ENCODE assay signal across 8 cellular contexts in genomic region chr3:126083913-126084514, GRCh38. TPM values are rescaled to one million over a fixed set of nuclear protein-coding genes. Genes with fewer than 3 reads are reported as not detected.
A peak's percentile ranks its signal among the peaks of the same experiment; 100 is the strongest.
DNase-seq lines count a peak whose midpoint lies in the region; ATAC-seq and TF ChIP-seq lines count a peak whose summit lies in the region.

SLC41A3 (minus strand) TSS chr3:126084124; CDS start chr3:126068219, 15,905 bp downstream.

- 2% methylated on average over 23 of the region's 66 CpGs; no CpG with 5 or more reads in 1 of the 2 experiments for WGBS in IMR-90 (ENCODE audit: extremely low coverage in 2 of 2, insufficient read length in 1 of 2), 2 experiments
- 1% methylated on average over 47 to 66 of the region's 66 CpGs for WGBS in esophagus, 2 donors

- POLR2A ChIA-PET in IMR-90 (lab: Charles Lee; ENCODE audit: unreplicated experiment), result no interaction called here

- ATAC-seq in GM21528 (IDR thresholded peaks at IDR 0.05; ENCODE audit: low FRiP score, unreplicated experiment) (peak; percentile 95), IMR-90 (ENCODE audit: low read depth) (peak; percentile 99)

- H3K9me3 ChIP-seq in IMR-90 (ENCODE audit: control insufficient read depth, insufficient read depth, low read length) (no peaks in the 10 kb centered on the region), esophagus (ENCODE audit: control insufficient read depth in 2 of 2, insufficient read depth in 1 of 2, low read depth in 1 of 2, low read length in 1 of 2) (no peaks in the 10 kb centered on the region), muscle layer of colon (ENCODE audit: low read length) (no peaks in the 10 kb centered on the region)

- dilution Hi-C loops in IMR-90 (cut with HindIII; ENCODE audit: low sequenced_read_pairs, unreplicated experiment), result no loop called here

- H3K27me3 ChIP-seq in IMR-90 (ENCODE audit: control insufficient read depth, insufficient read depth, low read length) (no peaks in the 10 kb centered on the region), esophagus (ENCODE audit: control insufficient read depth in 1 of 2, insufficient read depth in 2 of 2, low read length in 2 of 2) (no peaks in the 10 kb centered on the region), muscle layer of colon (ENCODE audit: control insufficient read depth in 1 of 2, insufficient read depth in 2 of 2, low read length in 2 of 2) (no peaks in the 10 kb centered on the region)

- H4K20me1 ChIP-seq in IMR-90 (ENCODE audit: insufficient read depth, low read length), result no peaks in the 10 kb centered on the region

- no peak within 1 kb of the TSS for H2BK15ac ChIP-seq in IMR-90 (ENCODE audit: low read depth, low read length)

- intact Hi-C loops in IMR-90 (cut with micrococcal nuclease), result no loop called here

- no peak within 1 kb of the TSS for H3K56ac ChIP-seq in IMR-90 (ENCODE audit: extremely low read depth, insufficient read depth, low read length)

- no peak within 1 kb of the TSS for H3K23ac ChIP-seq in IMR-90 (ENCODE audit: low read depth, low read length)

- H4K8ac ChIP-seq in IMR-90 (ENCODE audit: low read depth in 2 of 2, low read length in 2 of 2), result peak within 1 kb of the TSS; percentile 68 to 76; a peak in 3 of 4 replicates

- no peak for TF ChIP-seq POLR2A in IMR-90 (IDR thresholded peaks at IDR 0.05; ENCODE audit: low read depth, low read length)

- TF ChIP-seq CTCF in IMR-90 (conservative IDR thresholded peaks at IDR 0.05; ENCODE audit: low read depth, low read length), result peak; percentile 58

- TF ChIP-seq RAD21 in IMR-90 (IDR thresholded peaks at IDR 0.05; ENCODE audit: low read length), result no peak

- H3K4me2 ChIP-seq in IMR-90 (ENCODE audit: low read depth, low read length), result peak within 1 kb of the TSS; percentile 97

- H3K27ac ChIP-seq in IMR-90 (ENCODE audit: insufficient read depth, low read length) (peak within 1 kb of the TSS; percentile 21; the same call in 1 of the 2 replicates), esophagus (ENCODE audit: low read depth in 2 of 2, low read length in 1 of 2) (peak within 1 kb of the TSS; percentile 92 to 97), muscle layer of colon (ENCODE audit: low read depth, low read length) (peak within 1 kb of the TSS; percentile 86)

- no peak within 1 kb of the TSS for H2BK20ac ChIP-seq in IMR-90 (ENCODE audit: low read depth, low read length)

- H3K36me3 ChIP-seq in IMR-90 (ENCODE audit: control insufficient read depth, insufficient read depth, low read length) (no peaks in the 10 kb centered on the region), esophagus (ENCODE audit: control insufficient read depth in 2 of 2, insufficient read depth in 2 of 2, low read length in 1 of 2) (no peaks in the 10 kb centered on the region), muscle layer of colon (ENCODE audit: insufficient read depth, low read length) (no peaks in the 10 kb centered on the region)

- no peaks in the 10 kb centered on the region for H3K4me1 ChIP-seq in IMR-90 (ENCODE audit: control insufficient read depth, insufficient read depth, low read length)
- peaks cover 4 to 7% of the 10 kb centered on the region in 2 donors for H3K4me1 ChIP-seq in esophagus (ENCODE audit: control insufficient read depth in 2 of 2, insufficient read depth in 2 of 2, low read length in 1 of 2)
- peaks cover 14% of the 10 kb centered on the region for H3K4me1 ChIP-seq in muscle layer of colon (ENCODE audit: insufficient read depth, low read length)

- no peak within 1 kb of the TSS; the same call in 1 of the 2 replicates for H4K91ac ChIP-seq in IMR-90 (ENCODE audit: insufficient read depth, low read depth, low read length)

- no peak within 1 kb of the TSS for H2AK5ac ChIP-seq in IMR-90 (ENCODE audit: low read depth, low read length)

- 0 out of 2 replicates have a peak, but pooled peaks cover 3% of the 10 kb centered on the region for H3K9me1 ChIP-seq in IMR-90 (ENCODE audit: insufficient read depth, low read length)

- peak within 1 kb of the TSS; percentile 90 for H2AFZ ChIP-seq in IMR-90 (replicated peaks; ENCODE audit: low read length, poor library complexity)

- CTCF ChIA-PET in IMR-90 (lab: Yijun Ruan, JAX), result interaction anchor here (0.9 to 1.0 kb wide), 2 partner anchors 10 to 51 kb away, joined by 4 to 5 read pairs; no protein-coding TSS in a partner anchor

- in situ Hi-C loops in IMR-90 (cut with MboI; ENCODE audit: low sequenced_read_pairs), result no loop called here

- no peak within 1 kb of the TSS for H2BK120ac ChIP-seq in IMR-90 (ENCODE audit: low read depth, low read length)

- H4K5ac ChIP-seq in IMR-90 (ENCODE audit: low read depth, low read length), result no peak within 1 kb of the TSS; the same call in 1 of the 2 replicates

- H3K9ac ChIP-seq in IMR-90 (ENCODE audit: low read depth, low read length) (peak within 1 kb of the TSS; percentile 61), muscle layer of colon (ENCODE audit: low read length) (peak within 1 kb of the TSS; percentile 33)

- H2BK5ac ChIP-seq in IMR-90 (ENCODE audit: low read depth, low read length, poor library complexity, severe bottlenecking), result no peak within 1 kb of the TSS

- H3K4me3 ChIP-seq in IMR-90 (ENCODE audit: insufficient read depth, low read depth, low read length) (peak within 1 kb of the TSS; percentile 50), esophagus (ENCODE audit: low read depth in 1 of 2, low read length in 2 of 2) (peak within 1 kb of the TSS; percentile 68 to 83), muscle layer of colon (ENCODE audit: low read depth in 1 of 2, low read length in 2 of 2) (peak within 1 kb of the TSS; percentile 45 to 77)

- no peak within 1 kb of the TSS for H3K18ac ChIP-seq in IMR-90 (ENCODE audit: low read depth, low read length)

- no peak within 1 kb of the TSS for H2AK9ac ChIP-seq in IMR-90 (replicated peaks; ENCODE audit: low read depth, low read length, poor library complexity)

- H3K4ac ChIP-seq in IMR-90 (ENCODE audit: low read depth, low read length), result peak within 1 kb of the TSS; percentile 34; the same call in 1 of the 2 replicates

- H3K14ac ChIP-seq in IMR-90 (replicated peaks; ENCODE audit: low read depth, low read length), result peak within 1 kb of the TSS; percentile 26; the same call in 1 of the 2 replicates

- H3K79me1 ChIP-seq in IMR-90 (ENCODE audit: low read depth in 1 of 2, low read length in 2 of 2), result peaks cover 0 to 3% of the 10 kb centered on the region in 2 experiments; a peak in 2 of 4 replicates

- BruUV-seq in IMR-90 (replicated peaks; lab: Mats Ljungman, UMichigan), result no TSS peak

- DNase-seq in DMS153 treated with DMSO at 0.1 percent for 48 hours (lab: John Stamatoyannopoulos, UW; ENCODE audit: unreplicated experiment) (peak; percentile 76), IMR-90 (peak; percentile 65), OCI-M1 (lab: John Stamatoyannopoulos, UW) (peak; percentile 83)
- peak; percentile 89 for DNase-seq in activated T-cell treated with anti-CD3 and anti-CD28 coated beads, Interleukin-2, amount 50 U/mL, for 1 hour
- peak; percentile 66 to 69 for DNase-seq in stimulated activated CD8-positive, alpha-beta memory T cell treated with anti-CD3 and anti-CD28 coated beads, Interleukin-7, amount 100 ng/mL, for 1 hour (ENCODE audit: low read depth in 2 of 2)

TF ChIP-seq in IMR-90, 13 proteins besides CTCF, POLR2A, EP300 and RAD21:
- TF ChIP-seq MAZ (IDR thresholded peaks at IDR 0.05; ENCODE audit: borderline replicate concordance, low read depth, low read length) (peak; percentile 73; the same call in 1 of the 2 replicates), SMC3 (IDR thresholded peaks at IDR 0.05; ENCODE audit: low read depth, low read length) (peak; percentile 21; the same call in 1 of the 2 replicates), MXI1 (IDR thresholded peaks at IDR 0.05; ENCODE audit: borderline replicate concordance, low read depth, low read length) (peak; percentile 39; the same call in 1 of the 2 replicates), USF2 (IDR thresholded peaks at IDR 0.05; ENCODE audit: low read depth, low read length) (no peak)

RNA-seq across cellular contexts. Expression of gene SLC41A3, which starts in this region (rescaled TPM):
- total RNA-seq in IMR-90 (2012; rRNA removed), result 26.7 and 30.5 TPM in 2 replicates
- polyA plus RNA-seq in IMR-90 (2012; rRNA removed) (43.5 and 44.7 TPM in 2 replicates), esophagus (10 to 100 TPM in 1 of 2 donors, 1 to 10 TPM in 1; 9.0 to 17.5 TPM)
- polyA plus RNA-seq in IMR-90 (2012; cell fraction: cytosol; rRNA removed), result 46.5 and 59.0 TPM in 2 replicates
- 48.1 and 91.7 TPM in 2 replicates for polyA plus RNA-seq in IMR-90 (2012; cell fraction: nucleus; rRNA removed; ENCODE audit: low replicate concordance)

Comparison
In these comparisons a context has a peak if more than half of its experiments do, and no peak if none do; other contexts are left out.
1. Peak in every context shown above with its lines: DNase-seq, ATAC-seq, H3K4me3 ChIP-seq and H3K27ac ChIP-seq.
2. H3K27ac ChIP-seq: peak in every context shown above with its lines; median percentile 94 in esophagus; 86 in muscle layer of colon; 21 in IMR-90.